In genomic region chr4:14749910-14750309, GRCh38 we compare ENCODE assay signal across 8 cellular contexts.
A peak's percentile ranks its signal among the peaks of the same experiment; 100 is the strongest.
DNase-seq lines count a peak whose midpoint lies in the region; ATAC-seq, FAIRE-seq and TF ChIP-seq lines count a peak whose summit lies in the region.

No MANE protein-coding gene starts in this region.

- no peaks in the 10 kb centered on the region for H3K36me3 ChIP-seq in GM06990 (ENCODE audit: control insufficient read depth, insufficient read depth, low read length)
- H3K36me3 ChIP-seq in heart left ventricle = no peaks in the 10 kb centered on the region

- H3K27me3 ChIP-seq in GM06990 (replicated peaks; ENCODE audit: control insufficient read depth, insufficient read depth, low read length) (no peaks in the 10 kb centered on the region; the same call in 1 of the 2 replicates), heart left ventricle (no peaks in the 10 kb centered on the region)

- peaks cover 0 to 24% (median 9%) of the 10 kb centered on the region in 12 donors for H3K9me3 ChIP-seq in heart left ventricle

- TF ChIP-seq CTCF in GM06990 (IDR thresholded peaks at IDR 0.05; ENCODE audit: insufficient read depth, low read length, poor library complexity, severe bottlenecking) (peak; percentile 62), heart left ventricle (IDR thresholded peaks at IDR 0.05) (peak; percentile 12 to 62 (median 50))

- DNase-seq in GM06990 (ENCODE audit: extremely low read depth, insufficient read length) (no peak), SW480 (ENCODE audit: low spot score) (peak; percentile 22), heart left ventricle (peak in 4 of 5 donors; percentile 36 to 54 (median 38)), urothelium cell line (ENCODE audit: low spot score) (no peak)
- DNase-seq in stimulated activated naive CD8-positive, alpha-beta T cell treated with anti-CD3 and anti-CD28 coated beads, Interleukin-15, Interleukin-2, amounts not matched to agents 100 U/mL and 50 U/mL, for 24 hours = peak; percentile 6

- no peak for FAIRE-seq in urothelium cell line (lab: Jason Lieb, UNC)

- peaks cover 0 to 5% (median 0%) of the 10 kb centered on the region in 12 donors for H3K4me1 ChIP-seq in heart left ventricle

- intact Hi-C loops in heart left ventricle (cut with DNase I) = loop anchor here in 5 of 10 donors (5.0 to 10.0 kb wide), 4 partner anchors 245 to 707 kb away; partner anchors contain the start of gene CPEB2 (in 4 of the 5)

- ATAC-seq in HG02870 (IDR thresholded peaks at IDR 0.05; ENCODE audit: unreplicated experiment) (peak; percentile 91), heart left ventricle (peak; percentile 61 to 94 (median 90)), HG03457 (IDR thresholded peaks at IDR 0.05; ENCODE audit: unreplicated experiment) (no peak), GM21528 (IDR thresholded peaks at IDR 0.05; ENCODE audit: low FRiP score, unreplicated experiment) (no peak)
- no peak for ATAC-seq in stimulated activated naive CD8-positive, alpha-beta T cell treated with anti-CD3 and anti-CD28 coated beads, Interleukin-15, Interleukin-2, amounts not matched to agents 100 U/mL and 50 U/mL, for 24 hours

- TF ChIP-seq POLR2A in heart left ventricle (IDR thresholded peaks at IDR 0.05) = no peak

- no peak overlapping the region for H3K27ac ChIP-seq in heart left ventricle

- WGBS in heart left ventricle, 4 donors = 38 to 59% (median 49%) methylated on average over 2 of the region's 2 CpGs

- no peak overlapping the region for H3K4me3 ChIP-seq in GM06990 (replicated peaks; ENCODE audit: low read depth, low read length)
- no peak overlapping the region for H3K4me3 ChIP-seq in heart left ventricle

Comparison
In these comparisons a context has a peak if more than half of its experiments do, and no peak if none do; other contexts are left out.
1. DNase-seq: peak in SW480 (single experiment), heart left ventricle (4 of 5) and stimulated activated naive CD8-positive, alpha-beta T cell treated with anti-CD3 and anti-CD28 coated beads, Interleukin-15, Interleukin-2, amounts not matched to agents 100 U/mL and 50 U/mL, for 24 hours (single experiment); none in GM06990 (single experiment) and urothelium cell line (single experiment).
2. ATAC-seq: peak in HG02870 (single experiment) and heart left ventricle (4 of 4); none in stimulated activated naive CD8-positive, alpha-beta T cell treated with anti-CD3 and anti-CD28 coated beads, Interleukin-15, Interleukin-2, amounts not matched to agents 100 U/mL and 50 U/mL, for 24 hours (single experiment), HG03457 (single experiment) and GM21528 (single experiment).